1 cellular context compared by ENCODE assay signal in genomic region chr16:47458331-47458730, GRCh38.
TF ChIP-seq lines count a peak whose summit lies in the region.

No MANE protein-coding gene starts in this region.

TF ChIP-seq in GM12878, 131 proteins besides CTCF, POLR2A, EP300 and RAD21:
- TF ChIP-seq TCF12 (IDR thresholded peaks at IDR 0.05; ENCODE audit: low read depth, low read length) (no peak), ESRRA (IDR thresholded peaks at IDR 0.05; ENCODE audit: low read length) (no peak), LARP7 (IDR thresholded peaks at IDR 0.05) (no peak), TARDBP (IDR thresholded peaks at IDR 0.05; ENCODE audit: borderline replicate concordance) (no peak), RBBP5 (conservative IDR thresholded peaks at IDR 0.05) (no peak), TCF3 (IDR thresholded peaks at IDR 0.05; ENCODE audit: borderline replicate concordance, insufficient read depth, low read depth, low read length) (no peak), MLLT1 (IDR thresholded peaks at IDR 0.05) (no peak), CHD2 (IDR thresholded peaks at IDR 0.05; ENCODE audit: borderline replicate concordance, low read depth, low read length) (no peak), IRF5 (IDR thresholded peaks at IDR 0.05; ENCODE audit: borderline replicate concordance) (no peak), EZH2 (IDR thresholded peaks at IDR 0.05; ENCODE audit: borderline replicate concordance, control insufficient read depth, low read depth, low read length) (no peak), BHLHE40 (IDR thresholded peaks at IDR 0.05; ENCODE audit: borderline replicate concordance in 1 of 2, low read depth in 2 of 2, low read length in 1 of 2) (no peak), RELB (IDR thresholded peaks at IDR 0.05; ENCODE audit: low read depth) (no peak), SMAD1 (IDR thresholded peaks at IDR 0.05; ENCODE audit: low read depth, partially characterized antibody) (no peak), PML (IDR thresholded peaks at IDR 0.05; ENCODE audit: low read length) (no peak), ZNF622 (IDR thresholded peaks at IDR 0.05) (no peak), KDM1A (IDR thresholded peaks at IDR 0.05; ENCODE audit: borderline replicate concordance) (no peak)
